ENCODE assay signal across 8 cellular contexts in the genomic region with DNA sequence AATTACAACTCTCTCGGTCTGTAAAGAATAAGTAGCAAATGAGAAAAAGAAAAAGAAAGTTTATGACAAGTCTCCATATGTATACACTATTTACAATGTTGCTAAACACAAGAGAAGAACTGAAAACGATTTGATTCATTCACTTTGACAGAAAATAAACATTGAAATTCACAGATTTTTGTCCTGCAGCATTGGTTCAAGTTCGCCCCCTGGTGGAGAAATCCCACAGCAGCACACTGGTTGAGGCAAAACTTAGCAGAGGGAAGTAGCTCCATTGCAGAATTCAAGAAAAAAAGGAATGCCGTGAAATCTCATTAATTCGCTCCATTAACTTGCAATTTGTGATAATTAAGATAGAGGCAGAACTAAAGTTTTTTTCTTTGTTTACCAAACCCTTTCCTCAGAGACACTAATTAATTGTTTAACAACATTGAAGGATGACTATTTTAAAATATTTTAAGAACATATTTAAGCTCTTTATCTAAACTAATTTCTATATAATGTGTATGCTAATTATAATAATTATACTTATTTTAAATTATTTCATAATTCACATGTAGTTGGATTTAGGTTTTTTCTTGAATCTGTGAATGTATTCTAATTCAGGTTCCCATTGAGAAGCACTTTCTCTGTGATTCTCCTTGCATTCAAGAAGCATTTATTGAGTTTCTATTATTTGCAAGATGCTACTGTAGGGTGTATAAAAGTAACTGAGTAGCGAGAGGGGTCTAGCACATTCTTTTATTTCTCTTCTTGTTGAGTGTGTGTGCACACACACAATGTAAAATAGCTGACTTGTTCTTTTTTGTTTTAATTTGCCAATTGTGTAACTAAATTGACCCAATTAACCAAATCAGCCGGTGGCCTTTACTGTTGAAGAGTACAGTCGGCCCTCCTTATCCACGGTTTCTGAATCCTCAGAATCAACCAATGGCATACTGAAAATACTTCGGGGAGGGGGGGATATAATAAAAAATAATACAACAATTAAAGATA.
DNase-seq lines count a peak whose midpoint lies in the region; ATAC-seq and TF ChIP-seq lines count a peak whose summit lies in the region.

No MANE protein-coding gene starts in this region.

- no peak overlapping the region for H3K9ac ChIP-seq in liver (ENCODE audit: low read depth in 1 of 2, low read length in 2 of 2)

- H3K4me1 Mint-ChIP-seq in chondrocyte (ENCODE audit: low read depth), result peaks cover 4% of the 10 kb centered on the region

- no peak overlapping the region for H3K27ac Mint-ChIP-seq in chondrocyte (ENCODE audit: unreplicated experiment)

- 24% methylated on average over 10 of the region's 10 CpGs for WGBS in liver

- ATAC-seq in GM21381 (IDR thresholded peaks at IDR 0.05; ENCODE audit: unreplicated experiment), result peak; percentile 57
- no peak for ATAC-seq in GM19035 (IDR thresholded peaks at IDR 0.05; ENCODE audit: unreplicated experiment)

- H3K4me3 ChIP-seq in liver (ENCODE audit: low read depth in 1 of 3, low read length in 3 of 3), result no peak overlapping the region

- H3K27ac ChIP-seq in liver (ENCODE audit: low read depth in 1 of 2, low read length in 2 of 2), result no peak overlapping the region

- H3K36me3 ChIP-seq in liver (ENCODE audit: control insufficient read depth in 4 of 4, insufficient read depth in 3 of 4, low read depth in 1 of 4, low read length in 3 of 4), result no peaks in the 10 kb centered on the region

- H3K27me3 ChIP-seq in liver (ENCODE audit: control insufficient read depth in 4 of 4, insufficient read depth in 4 of 4, low read length in 3 of 4), result no peaks in the 10 kb centered on the region

- peaks cover 16% of the 10 kb centered on the region for H3K27me3 Mint-ChIP-seq in chondrocyte (ENCODE audit: low read depth)

- H3K9me3 ChIP-seq in liver (ENCODE audit: control insufficient read depth in 4 of 4, low read length in 3 of 4), result no peaks in the 10 kb centered on the region

- DNase-seq in Caki2 (ENCODE audit: low read depth), result peak; percentile 43
- peak; percentile 4 for DNase-seq in NCI-H1048 (lab: John Stamatoyannopoulos, UW)
- DNase-seq in activated CD4-positive, alpha-beta T cell treated with anti-CD3 and anti-CD28 coated beads for 1 hour, result peak; percentile 33
- no peak for DNase-seq in chondrocyte (ENCODE audit: low spot score)
- DNase-seq in stimulated activated CD4-positive, alpha-beta T cell treated with anti-CD3 and anti-CD28 coated beads, TNF-alpha, amount 100 ng/mL, for 4 hours (ENCODE audit: low read depth in 3 of 3), result peak; percentile 10 to 32 (median 26)

- TF ChIP-seq RAD21 in liver (IDR thresholded peaks at IDR 0.05), result peak; percentile 94 to 95

- in situ Hi-C loops in Caki2 (cut with HindIII; ENCODE audit: low pct_unique_long_range_greater_than_20kb, low sequenced_read_pairs), result no loop called here

- H3K4me1 ChIP-seq in liver (ENCODE audit: control insufficient read depth in 4 of 4, insufficient read depth in 4 of 4, low read length in 3 of 4), result peaks cover 0 to 6% (median 4%) of the 10 kb centered on the region in 4 donors

- H3K9me3 Mint-ChIP-seq in chondrocyte (ENCODE audit: low read depth), result no peaks in the 10 kb centered on the region

- TF ChIP-seq CTCF in chondrocyte (IDR thresholded peaks at IDR 0.05), result peak; percentile 99
- peak; percentile 96 for TF ChIP-seq CTCF in liver (IDR thresholded peaks at IDR 0.05; ENCODE audit: low read depth, low read length, missing input control)

- no peaks in the 10 kb centered on the region for H3K36me3 Mint-ChIP-seq in chondrocyte (ENCODE audit: low read depth)

- no peak overlapping the region for H3K4me3 Mint-ChIP-seq in chondrocyte (ENCODE audit: unreplicated experiment)

TF ChIP-seq in liver, 16 proteins besides CTCF, POLR2A, EP300 and RAD21:
- TF ChIP-seq, protein P1, sequence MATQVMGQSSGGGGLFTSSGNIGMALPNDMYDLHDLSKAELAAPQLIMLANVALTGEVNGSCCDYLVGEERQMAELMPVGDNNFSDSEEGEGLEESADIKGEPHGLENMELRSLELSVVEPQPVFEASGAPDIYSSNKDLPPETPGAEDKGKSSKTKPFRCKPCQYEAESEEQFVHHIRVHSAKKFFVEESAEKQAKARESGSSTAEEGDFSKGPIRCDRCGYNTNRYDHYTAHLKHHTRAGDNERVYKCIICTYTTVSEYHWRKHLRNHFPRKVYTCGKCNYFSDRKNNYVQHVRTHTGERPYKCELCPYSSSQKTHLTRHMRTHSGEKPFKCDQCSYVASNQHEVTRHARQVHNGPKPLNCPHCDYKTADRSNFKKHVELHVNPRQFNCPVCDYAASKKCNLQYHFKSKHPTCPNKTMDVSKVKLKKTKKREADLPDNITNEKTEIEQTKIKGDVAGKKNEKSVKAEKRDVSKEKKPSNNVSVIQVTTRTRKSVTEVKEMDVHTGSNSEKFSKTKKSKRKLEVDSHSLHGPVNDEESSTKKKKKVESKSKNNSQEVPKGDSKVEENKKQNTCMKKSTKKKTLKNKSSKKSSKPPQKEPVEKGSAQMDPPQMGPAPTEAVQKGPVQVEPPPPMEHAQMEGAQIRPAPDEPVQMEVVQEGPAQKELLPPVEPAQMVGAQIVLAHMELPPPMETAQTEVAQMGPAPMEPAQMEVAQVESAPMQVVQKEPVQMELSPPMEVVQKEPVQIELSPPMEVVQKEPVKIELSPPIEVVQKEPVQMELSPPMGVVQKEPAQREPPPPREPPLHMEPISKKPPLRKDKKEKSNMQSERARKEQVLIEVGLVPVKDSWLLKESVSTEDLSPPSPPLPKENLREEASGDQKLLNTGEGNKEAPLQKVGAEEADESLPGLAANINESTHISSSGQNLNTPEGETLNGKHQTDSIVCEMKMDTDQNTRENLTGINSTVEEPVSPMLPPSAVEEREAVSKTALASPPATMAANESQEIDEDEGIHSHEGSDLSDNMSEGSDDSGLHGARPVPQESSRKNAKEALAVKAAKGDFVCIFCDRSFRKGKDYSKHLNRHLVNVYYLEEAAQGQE (IDR thresholded peaks at IDR 0.05), result no peak
- no peak for TF ChIP-seq HNF4G (IDR thresholded peaks at IDR 0.05)
- TF ChIP-seq GABPA (IDR thresholded peaks at IDR 0.05 in 1 of 2, conservative IDR thresholded peaks at IDR 0.05 in 1 of 2), result no peak
- no peak for TF ChIP-seq FOXA1 (IDR thresholded peaks at IDR 0.05)
- TF ChIP-seq FOXA2 (IDR thresholded peaks at IDR 0.05), result peak; percentile 16
- no peak for TF ChIP-seq HNF4A (conservative IDR thresholded peaks at IDR 0.05)
- TF ChIP-seq, protein P2, sequence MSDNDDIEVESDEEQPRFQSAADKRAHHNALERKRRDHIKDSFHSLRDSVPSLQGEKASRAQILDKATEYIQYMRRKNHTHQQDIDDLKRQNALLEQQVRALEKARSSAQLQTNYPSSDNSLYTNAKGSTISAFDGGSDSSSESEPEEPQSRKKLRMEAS (IDR thresholded peaks at IDR 0.05), result no peak
- TF ChIP-seq, protein P3, sequence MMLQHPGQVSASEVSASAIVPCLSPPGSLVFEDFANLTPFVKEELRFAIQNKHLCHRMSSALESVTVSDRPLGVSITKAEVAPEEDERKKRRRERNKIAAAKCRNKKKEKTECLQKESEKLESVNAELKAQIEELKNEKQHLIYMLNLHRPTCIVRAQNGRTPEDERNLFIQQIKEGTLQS (IDR thresholded peaks at IDR 0.05), result no peak
- TF ChIP-seq, protein P4, sequence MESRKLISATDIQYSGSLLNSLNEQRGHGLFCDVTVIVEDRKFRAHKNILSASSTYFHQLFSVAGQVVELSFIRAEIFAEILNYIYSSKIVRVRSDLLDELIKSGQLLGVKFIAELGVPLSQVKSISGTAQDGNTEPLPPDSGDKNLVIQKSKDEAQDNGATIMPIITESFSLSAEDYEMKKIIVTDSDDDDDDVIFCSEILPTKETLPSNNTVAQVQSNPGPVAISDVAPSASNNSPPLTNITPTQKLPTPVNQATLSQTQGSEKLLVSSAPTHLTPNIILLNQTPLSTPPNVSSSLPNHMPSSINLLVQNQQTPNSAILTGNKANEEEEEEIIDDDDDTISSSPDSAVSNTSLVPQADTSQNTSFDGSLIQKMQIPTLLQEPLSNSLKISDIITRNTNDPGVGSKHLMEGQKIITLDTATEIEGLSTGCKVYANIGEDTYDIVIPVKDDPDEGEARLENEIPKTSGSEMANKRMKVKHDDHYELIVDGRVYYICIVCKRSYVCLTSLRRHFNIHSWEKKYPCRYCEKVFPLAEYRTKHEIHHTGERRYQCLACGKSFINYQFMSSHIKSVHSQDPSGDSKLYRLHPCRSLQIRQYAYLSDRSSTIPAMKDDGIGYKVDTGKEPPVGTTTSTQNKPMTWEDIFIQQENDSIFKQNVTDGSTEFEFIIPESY (IDR thresholded peaks at IDR 0.05), result no peak
- no peak for TF ChIP-seq YY1 (IDR thresholded peaks at IDR 0.05)
- peak in 1 of 2 donors; percentile 8 for TF ChIP-seq RXRA (IDR thresholded peaks at IDR 0.05)
- no peak for TF ChIP-seq SP1 (IDR thresholded peaks at IDR 0.05)
